In genomic region chr7:36315309-36315948, GRCh38 we compare ENCODE assay signal across 2 cellular contexts.
TF ChIP-seq lines count a peak whose summit lies in the region.

No MANE protein-coding gene starts in this region.

TF ChIP-seq in HEK293, 187 proteins besides CTCF, POLR2A, EP300 and RAD21:
- TF ChIP-seq PRDM10 (tag by site-specific recombination; IDR thresholded peaks at IDR 0.05) (peak; percentile 44; the same call in 1 of the 2 replicates), OVOL3 (tag by site-specific recombination; IDR thresholded peaks at IDR 0.05) (no peak)

TF ChIP-seq in K562, 482 proteins besides CTCF, POLR2A, EP300 and RAD21 (continued from another document):
- TF ChIP-seq PRDM10 (IDR thresholded peaks at IDR 0.05; ENCODE audit: partially characterized antibody), result peak; percentile 58
- no peak for TF ChIP-seq HDAC8 (tag; IDR thresholded peaks at IDR 0.05)
- TF ChIP-seq ILF3 (IDR thresholded peaks at IDR 0.05; ENCODE audit: borderline replicate concordance), result no peak
- TF ChIP-seq GTF2E2 (tag; IDR thresholded peaks at IDR 0.05), result no peak
- no peak for TF ChIP-seq ZNF354B (CRISPR knock-in tag; IDR thresholded peaks at IDR 0.05)
- TF ChIP-seq TGIF2 (CRISPR knock-in tag; IDR thresholded peaks at IDR 0.05), result no peak
- TF ChIP-seq ELF1 (tag; IDR thresholded peaks at IDR 0.05), result peak; percentile 48; the same call in 1 of the 2 replicates
- TF ChIP-seq NFIC (IDR thresholded peaks at IDR 0.05), result peak; percentile 75
- TF ChIP-seq TSC22D4 (tag; IDR thresholded peaks at IDR 0.05), result no peak
- TF ChIP-seq HDAC3 (IDR thresholded peaks at IDR 0.05; ENCODE audit: borderline replicate concordance, partially characterized antibody), result no peak
- TF ChIP-seq NFE2 (IDR thresholded peaks at IDR 0.05; ENCODE audit: low read depth), result no peak
- TF ChIP-seq, protein P1, sequence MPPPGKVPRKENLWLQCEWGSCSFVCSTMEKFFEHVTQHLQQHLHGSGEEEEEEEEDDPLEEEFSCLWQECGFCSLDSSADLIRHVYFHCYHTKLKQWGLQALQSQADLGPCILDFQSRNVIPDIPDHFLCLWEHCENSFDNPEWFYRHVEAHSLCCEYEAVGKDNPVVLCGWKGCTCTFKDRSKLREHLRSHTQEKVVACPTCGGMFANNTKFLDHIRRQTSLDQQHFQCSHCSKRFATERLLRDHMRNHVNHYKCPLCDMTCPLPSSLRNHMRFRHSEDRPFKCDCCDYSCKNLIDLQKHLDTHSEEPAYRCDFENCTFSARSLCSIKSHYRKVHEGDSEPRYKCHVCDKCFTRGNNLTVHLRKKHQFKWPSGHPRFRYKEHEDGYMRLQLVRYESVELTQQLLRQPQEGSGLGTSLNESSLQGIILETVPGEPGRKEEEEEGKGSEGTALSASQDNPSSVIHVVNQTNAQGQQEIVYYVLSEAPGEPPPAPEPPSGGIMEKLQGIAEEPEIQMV (tag; conservative IDR thresholded peaks at IDR 0.05; ENCODE audit: low read depth), result no peak
